In genomic region chr19:16619456-16619855, GRCh38 we compare ENCODE assay signal across 1 cellular context.
TF ChIP-seq lines count a peak whose summit lies in the region.

No MANE protein-coding gene starts in this region.

TF ChIP-seq in K562, 482 proteins besides CTCF, POLR2A, EP300 and RAD21:
- no peak for TF ChIP-seq GTF2F1 (IDR thresholded peaks at IDR 0.05; ENCODE audit: low read depth, low read length)
- TF ChIP-seq KLF16 (IDR thresholded peaks at IDR 0.05): no peak
- TF ChIP-seq CREB3 (tag; conservative IDR thresholded peaks at IDR 0.05; ENCODE audit: low read depth): no peak
- TF ChIP-seq POLR2AphosphoS5 (IDR thresholded peaks at IDR 0.05; ENCODE audit: control insufficient read depth, insufficient read depth, low read depth, low read length): 0 out of 2 replicates have a peak, but pooled peaks have one; percentile 5
- TF ChIP-seq RBFOX2 (IDR thresholded peaks at IDR 0.05; ENCODE audit: low read depth, low read length): 0 out of 2 replicates have a peak, but pooled peaks have one; percentile 28
- TF ChIP-seq SAFB (IDR thresholded peaks at IDR 0.05; ENCODE audit: borderline replicate concordance, low read depth, low read length): no peak
- TF ChIP-seq, protein P1, sequence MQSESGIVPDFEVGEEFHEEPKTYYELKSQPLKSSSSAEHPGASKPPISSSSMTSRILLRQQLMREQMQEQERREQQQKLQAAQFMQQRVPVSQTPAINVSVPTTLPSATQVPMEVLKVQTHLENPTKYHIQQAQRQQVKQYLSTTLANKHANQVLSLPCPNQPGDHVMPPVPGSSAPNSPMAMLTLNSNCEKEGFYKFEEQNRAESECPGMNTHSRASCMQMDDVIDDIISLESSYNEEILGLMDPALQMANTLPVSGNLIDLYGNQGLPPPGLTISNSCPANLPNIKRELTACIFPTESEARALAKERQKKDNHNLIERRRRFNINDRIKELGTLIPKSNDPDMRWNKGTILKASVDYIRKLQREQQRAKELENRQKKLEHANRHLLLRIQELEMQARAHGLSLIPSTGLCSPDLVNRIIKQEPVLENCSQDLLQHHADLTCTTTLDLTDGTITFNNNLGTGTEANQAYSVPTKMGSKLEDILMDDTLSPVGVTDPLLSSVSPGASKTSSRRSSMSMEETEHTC (IDR thresholded peaks at IDR 0.05): no peak
